In the genomic region with DNA sequence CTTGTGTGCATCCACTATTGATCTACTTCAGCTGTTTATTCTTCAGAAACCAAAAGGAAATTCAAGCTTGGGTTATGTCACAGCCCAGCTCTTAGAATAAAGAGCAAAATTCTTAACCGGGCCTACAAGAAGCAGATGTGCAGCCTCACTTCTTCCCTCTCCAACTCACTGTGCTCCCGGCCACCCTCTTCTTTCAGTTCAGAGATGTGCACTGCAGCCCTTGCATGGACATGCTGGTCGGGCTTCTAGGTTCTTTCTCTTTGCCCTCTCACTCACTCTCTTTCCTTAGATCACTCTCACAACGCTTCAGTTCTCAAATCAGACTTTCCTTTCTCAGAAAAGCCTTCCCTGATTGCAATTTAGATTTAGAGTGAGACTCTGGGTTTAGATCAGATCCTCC, we compare ENCODE assay signal across 9 cellular contexts.
DNase-seq lines count a peak whose midpoint lies in the region; ATAC-seq and TF ChIP-seq lines count a peak whose summit lies in the region.
"Had no signal": no experiment of that assay in that cellular context is flagged by ENCODE, and none has a peak within 500 bp of the region (broad histone marks: within the 10 kb centered on the region; RNA-seq: fewer than 3 reads in every experiment).

No MANE protein-coding gene starts in this region.

- H4K91ac ChIP-seq in IMR-90 (ENCODE audit: insufficient read depth, low read depth, low read length) = peak overlapping the region; percentile 51; the same call in 1 of the 2 replicates

- no peaks in the 10 kb centered on the region for H3K9me3 ChIP-seq in IMR-90 (ENCODE audit: control insufficient read depth, insufficient read depth, low read length)
- H3K9me3 ChIP-seq in adipocyte (ENCODE audit: control insufficient read depth, low read length) = no peaks in the 10 kb centered on the region
- H3K9me3 ChIP-seq: gastrocnemius medialis had no signal

- H3K9ac ChIP-seq in IMR-90 (ENCODE audit: low read depth, low read length) = peak overlapping the region; percentile 69; the same call in 1 of the 2 replicates
- peak overlapping the region; percentile 72 for H3K9ac ChIP-seq in adipocyte (ENCODE audit: low read length)

- TF ChIP-seq CTCF in AG09309 (IDR thresholded peaks at IDR 0.05; ENCODE audit: control insufficient read depth, insufficient read depth, low read depth, low read length, missing control alignments) (peak; percentile 19), IMR-90 (conservative IDR thresholded peaks at IDR 0.05; ENCODE audit: low read depth, low read length) (no peak)

- WGBS in IMR-90 (ENCODE audit: extremely low coverage in 2 of 2, insufficient read length in 1 of 2), 2 experiments = 33% methylated on average over 1 of the region's 4 CpGs; no CpG with 5 or more reads in 1 of the 2 experiments

- peak overlapping the region; percentile 29 for H2BK5ac ChIP-seq in IMR-90 (ENCODE audit: low read depth, low read length, poor library complexity, severe bottlenecking)

- ATAC-seq in IMR-90 (ENCODE audit: low read depth) = peak; percentile 88
- no peak for ATAC-seq in HG03354 (IDR thresholded peaks at IDR 0.05; ENCODE audit: poor library complexity, severe bottlenecking, unreplicated experiment)
- no peak for ATAC-seq in HG03108 (IDR thresholded peaks at IDR 0.05; ENCODE audit: unreplicated experiment)
- ATAC-seq in left lobe of liver = no peak
- ATAC-seq: gastrocnemius medialis had no signal

- peak overlapping the region; percentile 34; the same call in 1 of the 3 replicates for H2BK15ac ChIP-seq in IMR-90 (ENCODE audit: low read depth, low read length)

- H3K56ac ChIP-seq in IMR-90 (ENCODE audit: extremely low read depth, insufficient read depth, low read length) = peak overlapping the region; percentile 63; the same call in 1 of the 2 replicates

- no peaks in the 10 kb centered on the region for H3K36me3 ChIP-seq in IMR-90 (ENCODE audit: control insufficient read depth, insufficient read depth, low read length)
- H3K36me3 ChIP-seq in adipocyte (ENCODE audit: control insufficient read depth, insufficient read depth, low read length, severe bottlenecking) = no peaks in the 10 kb centered on the region
- H3K36me3 ChIP-seq: gastrocnemius medialis had no signal

- H2AK5ac ChIP-seq in IMR-90 (ENCODE audit: low read depth, low read length) = no peak overlapping the region

- TF ChIP-seq RAD21 in IMR-90 (IDR thresholded peaks at IDR 0.05; ENCODE audit: low read length) = no peak

- H3K4me2 ChIP-seq in IMR-90 (ENCODE audit: low read depth, low read length) = peak overlapping the region; percentile 88

- no peak overlapping the region for H2AFZ ChIP-seq in IMR-90 (replicated peaks; ENCODE audit: low read length, poor library complexity)

- dilution Hi-C loops in IMR-90 (cut with HindIII; ENCODE audit: low sequenced_read_pairs, unreplicated experiment) = no loop called here

- no peak for TF ChIP-seq POLR2A in IMR-90 (IDR thresholded peaks at IDR 0.05; ENCODE audit: low read depth, low read length)

- POLR2A ChIA-PET in IMR-90 (lab: Charles Lee; ENCODE audit: unreplicated experiment) = no interaction called here

- H4K8ac ChIP-seq in IMR-90 (ENCODE audit: low read depth in 2 of 2, low read length in 2 of 2) = peak overlapping the region in 1 of 2 experiments; percentile 69; a peak in 1 of 4 replicates

- H2BK20ac ChIP-seq in IMR-90 (ENCODE audit: low read depth, low read length) = peak overlapping the region; percentile 29; the same call in 1 of the 2 replicates

- H3K4me1 ChIP-seq in IMR-90 (ENCODE audit: control insufficient read depth, insufficient read depth, low read length) = peaks cover 2% of the 10 kb centered on the region; the same call in 1 of the 2 replicates
- H3K4me1 ChIP-seq in adipocyte (ENCODE audit: control insufficient read depth, insufficient read depth, low read length) = peaks cover 10% of the 10 kb centered on the region
- H3K4me1 ChIP-seq: gastrocnemius medialis had no signal

- peak overlapping the region; percentile 93 for H3K18ac ChIP-seq in IMR-90 (ENCODE audit: low read depth, low read length)

- H3K4ac ChIP-seq in IMR-90 (ENCODE audit: low read depth, low read length) = peak overlapping the region; percentile 36; the same call in 1 of the 2 replicates

- H2AK9ac ChIP-seq in IMR-90 (replicated peaks; ENCODE audit: low read depth, low read length, poor library complexity) = no peak overlapping the region

- H2BK120ac ChIP-seq in IMR-90 (ENCODE audit: low read depth, low read length) = peak overlapping the region; percentile 86

- H3K27me3 ChIP-seq in IMR-90 (ENCODE audit: control insufficient read depth, insufficient read depth, low read length) (no peaks in the 10 kb centered on the region), adipocyte (replicated peaks; ENCODE audit: control insufficient read depth, insufficient read depth, low read length) (no peaks in the 10 kb centered on the region)
- H3K27me3 ChIP-seq: gastrocnemius medialis had no signal

- H3K79me1 ChIP-seq in IMR-90 (ENCODE audit: low read depth in 1 of 2, low read length in 2 of 2) = no peaks in the 10 kb centered on the region

- no peaks in the 10 kb centered on the region for H4K20me1 ChIP-seq in IMR-90 (ENCODE audit: insufficient read depth, low read length)

- H4K5ac ChIP-seq in IMR-90 (ENCODE audit: low read depth, low read length) = peak overlapping the region; percentile 62; the same call in 1 of the 2 replicates

- peak overlapping the region; percentile 45; the same call in 1 of the 2 replicates for H3K27ac ChIP-seq in IMR-90 (ENCODE audit: insufficient read depth, low read length)
- H3K27ac ChIP-seq: gastrocnemius medialis had no signal

- intact Hi-C loops in IMR-90 (cut with micrococcal nuclease) = loop anchor here (5.0 kb wide), 1 partner anchor 86 kb away; no protein-coding TSS in a partner anchor

- no peaks in the 10 kb centered on the region for H3K9me1 ChIP-seq in IMR-90 (ENCODE audit: insufficient read depth, low read length)

- peak overlapping the region; percentile 79 for H3K14ac ChIP-seq in IMR-90 (replicated peaks; ENCODE audit: low read depth, low read length)

- no TSS peak for BruUV-seq in IMR-90 (replicated peaks; lab: Mats Ljungman, UMichigan)

- DNase-seq in AG09309 (ENCODE audit: low read depth) = no peak
- DNase-seq in IMR-90 = peak; percentile 36
- DNase-seq in adipocyte (ENCODE audit: low read depth) = peak; percentile 48
- DNase-seq in medulla oblongata (ENCODE audit: extremely low spot score) = peak; percentile 49
- DNase-seq in NCI-H1048 (lab: John Stamatoyannopoulos, UW) = no peak
- DNase-seq in left lobe of liver (ENCODE audit: low spot score) = no peak
- DNase-seq: gastrocnemius medialis had no signal

- in situ Hi-C loops in IMR-90 (cut with MboI; ENCODE audit: low sequenced_read_pairs) = no loop called here

- CTCF ChIA-PET in IMR-90 (lab: Yijun Ruan, JAX) = interaction anchor here (1.0 to 1.1 kb wide), 2 partner anchors 19 to 42 kb away, joined by 3 to 4 read pairs; no protein-coding TSS in a partner anchor

- peak overlapping the region; percentile 44; the same call in 1 of the 2 replicates for H3K23ac ChIP-seq in IMR-90 (ENCODE audit: low read depth, low read length)

- H3K4me3 ChIP-seq in AG09309 (ENCODE audit: control insufficient read depth, low read depth, low read length) = no peak overlapping the region
- H3K4me3 ChIP-seq in IMR-90 (ENCODE audit: insufficient read depth, low read depth, low read length) = peak overlapping the region; percentile 19; the same call in 1 of the 2 replicates
- H3K4me3 ChIP-seq in adipocyte (ENCODE audit: low read length) = peak overlapping the region; percentile 63
- H3K4me3 ChIP-seq: gastrocnemius medialis had no signal

TF ChIP-seq in IMR-90, 13 proteins besides CTCF, POLR2A, EP300 and RAD21:
- no peak for TF ChIP-seq MAZ (IDR thresholded peaks at IDR 0.05; ENCODE audit: borderline replicate concordance, low read depth, low read length)
- TF ChIP-seq RCOR1 (IDR thresholded peaks at IDR 0.05; ENCODE audit: insufficient replicate concordance, low read length) = no peak
- TF ChIP-seq CHD1 (IDR thresholded peaks at IDR 0.05; ENCODE audit: low read depth, low read length) = no peak
- no peak for TF ChIP-seq RFX5 (IDR thresholded peaks at IDR 0.05; ENCODE audit: low read depth, low read length)
- no peak for TF ChIP-seq MAFK (IDR thresholded peaks at IDR 0.05; ENCODE audit: low read depth, low read length)
- no peak for TF ChIP-seq CEBPB (IDR thresholded peaks at IDR 0.05; ENCODE audit: low read depth, low read length)
- no peak for TF ChIP-seq FOS (IDR thresholded peaks at IDR 0.05; ENCODE audit: low read depth, low read length)
- TF ChIP-seq SMC3 (IDR thresholded peaks at IDR 0.05; ENCODE audit: low read depth, low read length) = no peak
- TF ChIP-seq BHLHE40 (IDR thresholded peaks at IDR 0.05; ENCODE audit: low read depth, low read length) = no peak
- TF ChIP-seq, protein P1, sequence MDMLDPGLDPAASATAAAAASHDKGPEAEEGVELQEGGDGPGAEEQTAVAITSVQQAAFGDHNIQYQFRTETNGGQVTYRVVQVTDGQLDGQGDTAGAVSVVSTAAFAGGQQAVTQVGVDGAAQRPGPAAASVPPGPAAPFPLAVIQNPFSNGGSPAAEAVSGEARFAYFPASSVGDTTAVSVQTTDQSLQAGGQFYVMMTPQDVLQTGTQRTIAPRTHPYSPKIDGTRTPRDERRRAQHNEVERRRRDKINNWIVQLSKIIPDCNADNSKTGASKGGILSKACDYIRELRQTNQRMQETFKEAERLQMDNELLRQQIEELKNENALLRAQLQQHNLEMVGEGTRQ (IDR thresholded peaks at IDR 0.05; ENCODE audit: low read depth, low read length) = no peak
- TF ChIP-seq, protein P2, sequence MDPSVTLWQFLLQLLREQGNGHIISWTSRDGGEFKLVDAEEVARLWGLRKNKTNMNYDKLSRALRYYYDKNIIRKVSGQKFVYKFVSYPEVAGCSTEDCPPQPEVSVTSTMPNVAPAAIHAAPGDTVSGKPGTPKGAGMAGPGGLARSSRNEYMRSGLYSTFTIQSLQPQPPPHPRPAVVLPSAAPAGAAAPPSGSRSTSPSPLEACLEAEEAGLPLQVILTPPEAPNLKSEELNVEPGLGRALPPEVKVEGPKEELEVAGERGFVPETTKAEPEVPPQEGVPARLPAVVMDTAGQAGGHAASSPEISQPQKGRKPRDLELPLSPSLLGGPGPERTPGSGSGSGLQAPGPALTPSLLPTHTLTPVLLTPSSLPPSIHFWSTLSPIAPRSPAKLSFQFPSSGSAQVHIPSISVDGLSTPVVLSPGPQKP (IDR thresholded peaks at IDR 0.05; ENCODE audit: borderline replicate concordance, low read depth, low read length) = no peak
- TF ChIP-seq MXI1 (IDR thresholded peaks at IDR 0.05; ENCODE audit: borderline replicate concordance, low read depth, low read length) = no peak

Comparison
In these comparisons a context has a peak if more than half of its experiments do, and no peak if none do; other contexts are left out.
1. DNase-seq: peak in IMR-90 (single experiment), adipocyte (single experiment) and medulla oblongata (single experiment); none in AG09309 (single experiment), NCI-H1048 (single experiment) and left lobe of liver (single experiment).